In genomic region chr3:171777608-171777995, GRCh38 we compare ENCODE assay signal across 1 cellular context.
TF ChIP-seq lines count a peak whose summit lies in the region.

No MANE protein-coding gene starts in this region.

TF ChIP-seq in SK-N-SH treated with all-trans-retinoic acid at 6 μM for 48 hours, 23 proteins besides CTCF, POLR2A, EP300 and RAD21 (continued from another document):
- TF ChIP-seq, protein P1, sequence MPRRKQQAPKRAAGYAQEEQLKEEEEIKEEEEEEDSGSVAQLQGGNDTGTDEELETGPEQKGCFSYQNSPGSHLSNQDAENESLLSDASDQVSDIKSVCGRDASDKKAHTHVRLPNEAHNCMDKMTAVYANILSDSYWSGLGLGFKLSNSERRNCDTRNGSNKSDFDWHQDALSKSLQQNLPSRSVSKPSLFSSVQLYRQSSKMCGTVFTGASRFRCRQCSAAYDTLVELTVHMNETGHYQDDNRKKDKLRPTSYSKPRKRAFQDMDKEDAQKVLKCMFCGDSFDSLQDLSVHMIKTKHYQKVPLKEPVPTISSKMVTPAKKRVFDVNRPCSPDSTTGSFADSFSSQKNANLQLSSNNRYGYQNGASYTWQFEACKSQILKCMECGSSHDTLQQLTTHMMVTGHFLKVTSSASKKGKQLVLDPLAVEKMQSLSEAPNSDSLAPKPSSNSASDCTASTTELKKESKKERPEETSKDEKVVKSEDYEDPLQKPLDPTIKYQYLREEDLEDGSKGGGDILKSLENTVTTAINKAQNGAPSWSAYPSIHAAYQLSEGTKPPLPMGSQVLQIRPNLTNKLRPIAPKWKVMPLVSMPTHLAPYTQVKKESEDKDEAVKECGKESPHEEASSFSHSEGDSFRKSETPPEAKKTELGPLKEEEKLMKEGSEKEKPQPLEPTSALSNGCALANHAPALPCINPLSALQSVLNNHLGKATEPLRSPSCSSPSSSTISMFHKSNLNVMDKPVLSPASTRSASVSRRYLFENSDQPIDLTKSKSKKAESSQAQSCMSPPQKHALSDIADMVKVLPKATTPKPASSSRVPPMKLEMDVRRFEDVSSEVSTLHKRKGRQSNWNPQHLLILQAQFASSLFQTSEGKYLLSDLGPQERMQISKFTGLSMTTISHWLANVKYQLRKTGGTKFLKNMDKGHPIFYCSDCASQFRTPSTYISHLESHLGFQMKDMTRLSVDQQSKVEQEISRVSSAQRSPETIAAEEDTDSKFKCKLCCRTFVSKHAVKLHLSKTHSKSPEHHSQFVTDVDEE (CRISPR knock-in tag; IDR thresholded peaks at IDR 0.05): no peak
- TF ChIP-seq ZFP3 (CRISPR knock-in tag; IDR thresholded peaks at IDR 0.05) (no peak), GLIS3 (CRISPR knock-in tag; IDR thresholded peaks at IDR 0.05) (no peak), SNAI2 (CRISPR knock-in tag; IDR thresholded peaks at IDR 0.05) (no peak), CREB5 (CRISPR knock-in tag; IDR thresholded peaks at IDR 0.05; ENCODE audit: low read depth) (no peak), ZC3H10 (CRISPR knock-in tag; IDR thresholded peaks at IDR 0.05) (no peak)
- TF ChIP-seq, protein P2, sequence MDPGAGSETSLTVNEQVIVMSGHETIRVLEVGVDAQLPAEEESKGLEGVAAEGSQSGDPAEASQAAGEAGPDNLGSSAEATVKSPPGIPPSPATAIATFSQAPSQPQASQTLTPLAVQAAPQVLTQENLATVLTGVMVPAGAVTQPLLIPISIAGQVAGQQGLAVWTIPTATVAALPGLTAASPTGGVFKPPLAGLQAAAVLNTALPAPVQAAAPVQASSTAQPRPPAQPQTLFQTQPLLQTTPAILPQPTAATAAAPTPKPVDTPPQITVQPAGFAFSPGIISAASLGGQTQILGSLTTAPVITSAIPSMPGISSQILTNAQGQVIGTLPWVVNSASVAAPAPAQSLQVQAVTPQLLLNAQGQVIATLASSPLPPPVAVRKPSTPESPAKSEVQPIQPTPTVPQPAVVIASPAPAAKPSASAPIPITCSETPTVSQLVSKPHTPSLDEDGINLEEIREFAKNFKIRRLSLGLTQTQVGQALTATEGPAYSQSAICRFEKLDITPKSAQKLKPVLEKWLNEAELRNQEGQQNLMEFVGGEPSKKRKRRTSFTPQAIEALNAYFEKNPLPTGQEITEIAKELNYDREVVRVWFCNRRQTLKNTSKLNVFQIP (CRISPR knock-in tag; IDR thresholded peaks at IDR 0.05; ENCODE audit: borderline replicate concordance, low read depth): no peak
